Comparison of ENCODE assay signal across 25 cellular contexts in genomic region chr18:52442686-52443085, GRCh38.
"Had no signal": no experiment of that assay in that cellular context is flagged by ENCODE, and none has a peak within 500 bp of the region (broad histone marks: within the 10 kb centered on the region; RNA-seq: fewer than 3 reads in every experiment).

No MANE protein-coding gene starts in this region.

- DNase-seq: occipital lobe; ovary; posterior cingulate gyrus; psoas muscle; right cardiac atrium; right lobe of liver; sigmoid colon; small intestine; stimulated activated CD4-positive, alpha-beta T cell treated with anti-CD3 and anti-CD28 coated beads, Interleukin-15, amount 100 ng/mL, for 24 hours; stimulated activated CD4-positive, alpha-beta T cell treated with anti-CD3 and anti-CD28 coated beads, Interleukin-2, amount 100 ng/mL, for 24 hours; stimulated activated CD4-positive, alpha-beta T cell treated with anti-CD3 and anti-CD28 coated beads, Interleukin-2, amount 100 ng/mL, for 48 hours; stimulated activated CD4-positive, alpha-beta T cell treated with anti-CD3 and anti-CD28 coated beads, Interleukin-4, amount 100 ng/mL, for 24 hours; stimulated activated naive B cell treated with anti-CD40 and anti-IgM and Interleukin-4, amounts not matched to agents 10 μg/mL and 1 μg/mL and 100 μg/mL, for 72 hours; stimulated activated naive CD4-positive, alpha-beta T cell treated with Interleukin-2 at 50 U/mL for 16 hours; stomach; thyroid gland; trophoblast cell; upper lobe of left lung had no signal

- H3K36me3 ChIP-seq: neural progenitor cell, ovary, right lobe of liver, sigmoid colon, stomach, thoracic aorta, thyroid gland, tibial nerve, upper lobe of left lung, vagina had no signal

- H3K27ac ChIP-seq: neural progenitor cell, ovary, parathyroid adenoma, psoas muscle, right lobe of liver, sigmoid colon, stomach, thoracic aorta, thyroid gland, tibial nerve, upper lobe of left lung, vagina had no signal

- H3K9me3 ChIP-seq: ovary, psoas muscle, right lobe of liver, sigmoid colon, stomach, thoracic aorta, thyroid gland, tibial nerve, upper lobe of left lung, vagina had no signal

- FAIRE-seq: small intestine, urothelium cell line had no signal

- H3K27me3 ChIP-seq: neural progenitor cell, ovary, right lobe of liver, sigmoid colon, stomach, thyroid gland, tibial nerve, upper lobe of left lung, vagina had no signal

- H3K4me3 ChIP-seq: neural progenitor cell, ovary, psoas muscle, right lobe of liver, sigmoid colon, stomach, thoracic aorta, thyroid gland, tibial nerve, upper lobe of left lung, vagina had no signal

- H3K4me1 ChIP-seq: neural progenitor cell, parathyroid adenoma, psoas muscle, right lobe of liver, sigmoid colon, thyroid gland, tibial nerve, upper lobe of left lung, vagina had no signal

- ATAC-seq: psoas muscle; right cardiac atrium; right lobe of liver; stimulated activated effector memory CD8-positive, alpha-beta T cell treated with anti-CD3 and anti-CD28 coated beads, Interleukin-12 subunit alpha, Interleukin-12 subunit beta, amount 100 ng/mL, for 72 hours; stimulated activated naive B cell treated with anti-CD40 and anti-IgM and Interleukin-4, amounts not matched to agents 10 μg/mL and 1 μg/mL and 100 μg/mL, for 72 hours had no signal
